In the genomic region with DNA sequence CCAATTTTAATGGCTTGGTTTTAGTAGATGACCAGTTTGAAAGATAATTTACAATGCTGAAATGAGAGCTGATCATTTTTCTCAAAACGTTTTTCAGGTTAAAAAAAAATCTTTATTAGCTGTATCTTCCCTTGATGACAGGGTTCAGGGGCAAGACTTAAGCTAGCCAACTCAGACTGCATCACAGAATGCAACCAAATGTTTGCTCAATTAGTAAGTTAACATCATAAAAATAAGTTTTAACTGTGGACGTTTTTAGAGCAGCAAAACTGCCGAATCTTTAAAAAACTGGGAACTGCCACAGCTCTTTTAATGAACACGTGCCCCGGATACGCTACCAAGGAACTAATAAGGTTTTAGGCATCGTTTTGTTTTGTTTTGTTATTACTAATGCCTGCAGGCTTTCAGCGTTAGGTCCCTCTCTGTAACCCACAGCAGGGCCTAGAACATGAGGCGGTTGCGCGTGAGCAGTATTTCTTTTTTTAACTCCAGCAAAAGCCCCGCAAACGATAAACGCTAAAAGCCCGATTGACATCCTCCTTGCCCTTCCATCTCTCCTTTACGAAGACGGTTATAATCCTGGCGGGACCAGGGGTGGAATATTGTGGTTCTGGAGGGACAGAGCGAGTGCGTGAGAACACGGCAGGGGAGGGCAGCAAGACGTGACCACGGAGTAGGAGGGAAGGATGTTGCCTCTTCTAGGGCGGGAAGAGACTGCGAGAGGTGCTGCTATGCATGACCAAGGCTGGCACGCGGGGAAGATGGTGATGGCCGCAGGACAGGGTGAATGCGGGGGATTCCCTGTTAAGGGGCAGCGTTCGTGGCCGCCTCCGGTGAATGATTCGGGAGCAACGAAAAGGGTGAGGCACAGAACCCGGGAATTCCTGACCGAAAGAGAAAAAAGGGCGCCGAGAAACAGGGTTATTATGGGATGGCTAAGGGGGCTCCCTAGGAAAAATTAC, we compare ENCODE assay signal across 8 cellular contexts. TPM values are rescaled to one million over a fixed set of nuclear protein-coding genes. Genes with fewer than 3 reads are reported as not detected.
DNase-seq lines count a peak whose midpoint lies in the region; ATAC-seq and TF ChIP-seq lines count a peak whose summit lies in the region.

No MANE protein-coding gene starts in this region.

- H3K27ac Mint-ChIP-seq in CD4-positive, alpha-beta memory T cell, result peak overlapping the region; percentile 96 to 100 (median 99)
- peak overlapping the region; percentile 99 for H3K27ac Mint-ChIP-seq in activated CD4-positive, alpha-beta T cell treated with anti-CD3 and anti-CD28 coated beads, Interleukin-2, amount 10 ng/mL, durations not matched to agents 7 days and 5 days

- peak overlapping the region; percentile 98 to 99 for H3K4me3 ChIP-seq in CD4-positive, alpha-beta memory T cell (ENCODE audit: low read length in 2 of 2)
- peak overlapping the region; percentile 88 for H3K4me3 ChIP-seq in coronary artery
- H3K4me3 ChIP-seq in lower leg skin (ENCODE audit: low read depth, poor library complexity, severe bottlenecking), result peak overlapping the region; percentile 71

- no peak for ATAC-seq in HG02973 (IDR thresholded peaks at IDR 0.05; ENCODE audit: unreplicated experiment)

- peaks cover 26 to 57% (median 39%) of the 10 kb centered on the region in 4 donors for H3K4me1 Mint-ChIP-seq in CD4-positive, alpha-beta memory T cell
- H3K4me1 Mint-ChIP-seq in activated CD4-positive, alpha-beta T cell treated with anti-CD3 and anti-CD28 coated beads, Interleukin-2, amount 10 ng/mL, durations not matched to agents 7 days and 5 days, result peaks cover 48% of the 10 kb centered on the region

- peaks cover 50% of the 10 kb centered on the region for H3K4me1 ChIP-seq in CD4-positive, alpha-beta memory T cell (ENCODE audit: insufficient read depth, low read length)

- no peaks in the 10 kb centered on the region for H3K9me3 Mint-ChIP-seq in CD4-positive, alpha-beta memory T cell
- no peaks in the 10 kb centered on the region for H3K9me3 Mint-ChIP-seq in activated CD4-positive, alpha-beta T cell treated with anti-CD3 and anti-CD28 coated beads, Interleukin-2, amount 10 ng/mL, durations not matched to agents 7 days and 5 days

- peak; percentile 4 to 74 (median 29) for DNase-seq in CD4-positive, alpha-beta memory T cell
- DNase-seq in HCEC 1CT (peak; percentile 43), NCI-H2227 treated with DMSO at 0.1 percent for 48 hours (lab: John Stamatoyannopoulos, UW) (peak; percentile 58), coronary artery (ENCODE audit: low spot score) (peak; percentile 74), lower leg skin (ENCODE audit: low spot score in 2 of 2) (peak; percentile 22 to 91)
- DNase-seq in activated CD4-positive, alpha-beta T cell treated with anti-CD3 and anti-CD28 coated beads, Interleukin-2, amount 10 ng/mL, durations not matched to agents 7 days and 5 days, result peak; percentile 57
- DNase-seq in stimulated activated CD4-positive, alpha-beta T cell treated with anti-CD3 and anti-CD28 coated beads, TNF-alpha, amount 100 ng/mL, for 24 hours (ENCODE audit: low read depth in 3 of 3), result peak; percentile 21 to 56 (median 22)

- H3K27ac ChIP-seq in CD4-positive, alpha-beta memory T cell (ENCODE audit: low read depth, low read length), result peak overlapping the region; percentile 82
- peak overlapping the region; percentile 72 to 88 for H3K27ac ChIP-seq in coronary artery

- H3K9me3 ChIP-seq in CD4-positive, alpha-beta memory T cell (ENCODE audit: control insufficient read depth in 1 of 2, low read length in 2 of 2), result no peaks in the 10 kb centered on the region

- intact Hi-C loops in CD4-positive, alpha-beta memory T cell (cut with micrococcal nuclease), result loop anchor here (5.0 kb wide), 1 partner anchor 701 kb away; a partner anchor contains a TSS
- intact Hi-C loops in lower leg skin (cut with DNase I; ENCODE audit: low total_unique reads), result no loop called here

- no peak for TF ChIP-seq CTCF in coronary artery (IDR thresholded peaks at IDR 0.05)
- no peak for TF ChIP-seq CTCF in lower leg skin (IDR thresholded peaks at IDR 0.05)

- H3K27me3 ChIP-seq in CD4-positive, alpha-beta memory T cell (ENCODE audit: insufficient read depth, low read length), result no peaks in the 10 kb centered on the region

- H3K36me3 ChIP-seq in CD4-positive, alpha-beta memory T cell (ENCODE audit: insufficient read depth, low read length), result peaks cover 9% of the 10 kb centered on the region

- 0% methylated on average over 39 of the region's 39 CpGs for WGBS in lower leg skin, 2 donors

- H3K36me3 Mint-ChIP-seq in CD4-positive, alpha-beta memory T cell, result peaks cover 2 to 32% of the 10 kb centered on the region in 2 donors
- peaks cover 31% of the 10 kb centered on the region for H3K36me3 Mint-ChIP-seq in activated CD4-positive, alpha-beta T cell treated with anti-CD3 and anti-CD28 coated beads, Interleukin-2, amount 10 ng/mL, durations not matched to agents 7 days and 5 days (ENCODE audit: low read depth)

- CTCF ChIA-PET in CD4-positive, alpha-beta memory T cell (lab: Charles Lee; ENCODE audit: partially characterized antibody), result interaction anchor here (1.1 to 1.4 kb wide), 2 partner anchors 73 to 118 kb away, joined by 3 to 4 read pairs; a partner anchor contains a TSS
- CTCF ChIA-PET in activated CD4-positive, alpha-beta T cell treated with anti-CD3 and anti-CD28 coated beads, Interleukin-2, amount 10 ng/mL, durations not matched to agents 7 days and 5 days (lab: Charles Lee), result interaction anchor here (0.5 to 1.5 kb wide), 6 partner anchors 13 to 127 kb away, joined by 3 to 8 read pairs (median 3); a partner anchor contains a TSS

- TF ChIP-seq POLR2A in lower leg skin (IDR thresholded peaks at IDR 0.05), result no peak

- no peaks in the 10 kb centered on the region for H3K27me3 Mint-ChIP-seq in CD4-positive, alpha-beta memory T cell
- H3K27me3 Mint-ChIP-seq in activated CD4-positive, alpha-beta T cell treated with anti-CD3 and anti-CD28 coated beads, Interleukin-2, amount 10 ng/mL, durations not matched to agents 7 days and 5 days, result no peaks in the 10 kb centered on the region

- peak overlapping the region; percentile 95 to 100 (median 97) for H3K4me3 Mint-ChIP-seq in CD4-positive, alpha-beta memory T cell
- peak overlapping the region; percentile 87 for H3K4me3 Mint-ChIP-seq in activated CD4-positive, alpha-beta T cell treated with anti-CD3 and anti-CD28 coated beads, Interleukin-2, amount 10 ng/mL, durations not matched to agents 7 days and 5 days

- POLR2A ChIA-PET in CD4-positive, alpha-beta memory T cell (lab: Charles Lee; ENCODE audit: partially characterized antibody), result interaction anchor here (0.9 to 1.2 kb wide), 4 partner anchors 54 to 121 kb away, joined by 3 to 7 read pairs (median 6); a partner anchor contains a TSS
- POLR2A ChIA-PET in activated CD4-positive, alpha-beta T cell treated with anti-CD3 and anti-CD28 coated beads, Interleukin-2, amount 10 ng/mL, durations not matched to agents 7 days and 5 days (lab: Charles Lee), result interaction anchor here (0.6 to 1.2 kb wide), 2 partner anchors 95 to 706 kb away, joined by 3 to 12 read pairs; no protein-coding TSS in a partner anchor

RNA-seq across cellular contexts. Expression of a gene that starts 0.7 kb away (rescaled TPM):
- 10 to 100 TPM; 84.5 to 87.2 TPM for total RNA-seq in CD4-positive, alpha-beta memory T cell
- polyA plus RNA-seq in CD4-positive, alpha-beta memory T cell, result 10 to 100 TPM; 60.6 to 84.5 TPM
- 100 to 1,000 TPM; 125 to 139 TPM for total RNA-seq in activated CD4-positive, alpha-beta T cell treated with anti-CD3 and anti-CD28 coated beads, Interleukin-2, amount 10 ng/mL, durations not matched to agents 7 days and 5 days
- total RNA-seq in lower leg skin, result 10 to 100 TPM; 35.7 to 50.3 (median 45.8) TPM

Comparison
In these comparisons a context has a peak if more than half of its experiments do, and no peak if none do; other contexts are left out.
1. DNase-seq: peak in every context shown above with its lines; median percentile 74 in coronary artery; 58 in NCI-H2227 treated with DMSO at 0.1 percent for 48 hours; 57 in activated CD4-positive, alpha-beta T cell treated with anti-CD3 and anti-CD28 coated beads, Interleukin-2, amount 10 ng/mL, durations not matched to agents 7 days and 5 days; 56 in lower leg skin; 43 in HCEC 1CT; 29 in CD4-positive, alpha-beta memory T cell; 22 in stimulated activated CD4-positive, alpha-beta T cell treated with anti-CD3 and anti-CD28 coated beads, TNF-alpha, amount 100 ng/mL, for 24 hours.